ENCODE assay signal across 1 cellular context in the genomic region with DNA sequence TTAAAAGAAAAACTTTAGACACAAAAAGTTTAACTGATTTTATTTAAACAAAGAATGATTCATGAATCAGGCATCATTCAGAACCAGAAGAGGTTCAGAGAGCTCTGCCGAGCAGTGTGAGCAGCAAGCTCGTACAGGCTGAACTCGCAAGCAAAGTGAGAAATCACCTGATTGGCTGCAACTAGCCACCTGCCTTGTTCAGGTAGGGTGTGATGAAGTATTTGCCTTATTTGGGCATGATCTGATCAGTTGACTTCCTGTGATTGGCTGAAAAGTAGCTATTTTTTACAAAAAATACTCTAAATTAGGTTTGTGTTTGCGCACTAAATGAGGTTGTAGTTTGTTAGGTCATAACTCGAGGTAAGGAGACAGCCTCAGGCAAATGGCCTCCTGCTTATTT.
TF ChIP-seq lines count a peak whose summit lies in the region.

No MANE protein-coding gene starts in this region.

TF ChIP-seq in IMR-90, 13 proteins besides CTCF, POLR2A, EP300 and RAD21 (continued from another document):
- TF ChIP-seq SMC3 (IDR thresholded peaks at IDR 0.05; ENCODE audit: low read depth, low read length) (no peak), CHD1 (IDR thresholded peaks at IDR 0.05; ENCODE audit: low read depth, low read length) (no peak), MAFK (IDR thresholded peaks at IDR 0.05; ENCODE audit: low read depth, low read length) (no peak), RCOR1 (IDR thresholded peaks at IDR 0.05; ENCODE audit: insufficient replicate concordance, low read length) (no peak), FOS (IDR thresholded peaks at IDR 0.05; ENCODE audit: low read depth, low read length) (no peak), MAZ (IDR thresholded peaks at IDR 0.05; ENCODE audit: borderline replicate concordance, low read depth, low read length) (no peak), MXI1 (IDR thresholded peaks at IDR 0.05; ENCODE audit: borderline replicate concordance, low read depth, low read length) (no peak), RFX5 (IDR thresholded peaks at IDR 0.05; ENCODE audit: low read depth, low read length) (no peak), BHLHE40 (IDR thresholded peaks at IDR 0.05; ENCODE audit: low read depth, low read length) (no peak)
- TF ChIP-seq, protein P1, sequence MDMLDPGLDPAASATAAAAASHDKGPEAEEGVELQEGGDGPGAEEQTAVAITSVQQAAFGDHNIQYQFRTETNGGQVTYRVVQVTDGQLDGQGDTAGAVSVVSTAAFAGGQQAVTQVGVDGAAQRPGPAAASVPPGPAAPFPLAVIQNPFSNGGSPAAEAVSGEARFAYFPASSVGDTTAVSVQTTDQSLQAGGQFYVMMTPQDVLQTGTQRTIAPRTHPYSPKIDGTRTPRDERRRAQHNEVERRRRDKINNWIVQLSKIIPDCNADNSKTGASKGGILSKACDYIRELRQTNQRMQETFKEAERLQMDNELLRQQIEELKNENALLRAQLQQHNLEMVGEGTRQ (IDR thresholded peaks at IDR 0.05; ENCODE audit: low read depth, low read length) = no peak
